10 cellular contexts compared by ENCODE assay signal in the genomic region with DNA sequence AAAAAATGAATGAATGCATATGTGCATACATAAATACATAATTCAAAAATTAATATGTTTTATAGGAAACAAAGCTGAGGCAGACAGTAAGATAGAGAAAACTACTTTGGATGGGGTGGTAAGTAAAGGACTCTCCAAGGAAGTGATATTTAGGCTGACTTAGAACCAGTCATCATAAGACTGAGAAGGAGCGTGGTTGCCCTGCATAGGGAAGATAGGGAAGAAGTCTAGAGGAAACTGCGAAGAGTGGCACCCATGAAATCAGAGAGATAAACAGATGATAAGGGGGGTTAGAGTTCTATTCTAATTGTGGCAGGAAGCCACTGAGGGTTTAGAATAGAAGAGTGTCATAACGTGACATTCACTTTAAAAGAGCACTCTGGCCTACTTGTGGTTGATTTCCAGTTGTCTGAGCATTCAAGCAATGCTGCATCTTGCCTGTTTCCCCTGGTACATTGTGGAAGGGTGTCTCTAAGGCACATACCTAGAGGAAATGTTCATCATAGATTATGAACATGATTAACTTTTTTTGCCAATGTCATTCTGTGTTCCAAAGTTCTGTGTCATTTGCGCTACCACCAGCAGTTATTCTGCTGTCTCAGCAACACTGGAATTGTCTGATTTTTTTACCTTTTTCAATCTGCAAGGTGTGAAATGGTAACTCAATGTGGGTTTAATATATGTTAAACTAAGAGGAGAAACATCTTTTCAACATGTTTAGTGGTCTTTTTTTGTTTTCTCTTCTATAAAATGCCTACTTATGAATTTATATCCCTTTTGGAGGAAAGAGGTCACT. TPM values are rescaled to one million over a fixed set of nuclear protein-coding genes. Genes with fewer than 3 reads are reported as not detected.
DNase-seq lines count a peak whose midpoint lies in the region; ATAC-seq and TF ChIP-seq lines count a peak whose summit lies in the region.
"Had no signal": no experiment of that assay in that cellular context is flagged by ENCODE, and none has a peak within 500 bp of the region (broad histone marks: within the 10 kb centered on the region; RNA-seq: fewer than 3 reads in every experiment).

No MANE protein-coding gene starts in this region.

- ATAC-seq in HG02840 (IDR thresholded peaks at IDR 0.05; ENCODE audit: low FRiP score, unreplicated experiment), result no peak
- ATAC-seq: left cardiac atrium had no signal

- peak; percentile 13 for DNase-seq in activated gamma-delta T cell treated with Interleukin-2 at 50 U/mL for 16 hours
- no peak for DNase-seq in activated gamma-delta T cell (lab: John Stamatoyannopoulos, UW)
- DNase-seq in RPMI7951 (ENCODE audit: low read depth), result peak; percentile 64
- no peak for DNase-seq in hepatocyte (ENCODE audit: low spot score)
- DNase-seq in GM13976 (ENCODE audit: low spot score), result no peak
- no peak for DNase-seq in NCI-H2107 treated with DMSO at 0.1 percent for 48 hours (lab: John Stamatoyannopoulos, UW; ENCODE audit: unreplicated experiment)
- DNase-seq: left cardiac atrium, stomach had no signal

- H3K4me3 Mint-ChIP-seq in stimulated activated naive CD8-positive, alpha-beta T cell treated with anti-CD3 and anti-CD28 coated beads, Interleukin-15, Interleukin-2, amounts not matched to agents 100 ng/mL and 50 ng/mL, for 24 hours, result no peak overlapping the region

- peaks cover 14% of the 10 kb centered on the region for H3K4me1 Mint-ChIP-seq in stimulated activated naive CD8-positive, alpha-beta T cell treated with anti-CD3 and anti-CD28 coated beads, Interleukin-15, Interleukin-2, amounts not matched to agents 100 ng/mL and 50 ng/mL, for 24 hours (ENCODE audit: low read depth)

- H3K36me3 Mint-ChIP-seq in stimulated activated naive CD8-positive, alpha-beta T cell treated with anti-CD3 and anti-CD28 coated beads, Interleukin-15, Interleukin-2, amounts not matched to agents 100 ng/mL and 50 ng/mL, for 24 hours (ENCODE audit: low read depth), result no peaks in the 10 kb centered on the region

- no peaks in the 10 kb centered on the region for H3K27me3 ChIP-seq in hepatocyte
- H3K27me3 ChIP-seq: stomach had no signal

- peaks cover 38% of the 10 kb centered on the region for H3K79me2 ChIP-seq in hepatocyte

- H3K9me3 Mint-ChIP-seq in stimulated activated naive CD8-positive, alpha-beta T cell treated with anti-CD3 and anti-CD28 coated beads, Interleukin-15, Interleukin-2, amounts not matched to agents 100 ng/mL and 50 ng/mL, for 24 hours, result no peaks in the 10 kb centered on the region

- in situ Hi-C loops in GM13976 (cut with MboI; ENCODE audit: low sequenced_read_pairs, unreplicated experiment), result no loop called here

- no peaks in the 10 kb centered on the region for H3K27me3 Mint-ChIP-seq in stimulated activated naive CD8-positive, alpha-beta T cell treated with anti-CD3 and anti-CD28 coated beads, Interleukin-15, Interleukin-2, amounts not matched to agents 100 ng/mL and 50 ng/mL, for 24 hours

- H4K20me1 ChIP-seq in hepatocyte (ENCODE audit: insufficient read depth, poor library complexity, severe bottlenecking), result no peaks in the 10 kb centered on the region

- H3K4me3 ChIP-seq in hepatocyte, result no peak overlapping the region

- H3K9me2 ChIP-seq in hepatocyte (replicated peaks; ENCODE audit: insufficient read depth), result no peaks in the 10 kb centered on the region

- WGBS in hepatocyte (ENCODE audit: low lambda C conversion rate, missing lambda C conversion rate), result 80% methylated on average over 4 of the region's 4 CpGs

- H2AFZ ChIP-seq in hepatocyte, result no peak overlapping the region

- peaks cover 9% of the 10 kb centered on the region for H3K4me1 ChIP-seq in hepatocyte (ENCODE audit: insufficient read depth)

- peak overlapping the region; percentile 3 for H3K27ac ChIP-seq in hepatocyte

- peak overlapping the region; percentile 42 for H3K27ac Mint-ChIP-seq in stimulated activated naive CD8-positive, alpha-beta T cell treated with anti-CD3 and anti-CD28 coated beads, Interleukin-15, Interleukin-2, amounts not matched to agents 100 ng/mL and 50 ng/mL, for 24 hours

- peak overlapping the region; percentile 64 for H3K4me2 ChIP-seq in hepatocyte

- TF ChIP-seq CTCF in hepatocyte (IDR thresholded peaks at IDR 0.05; ENCODE audit: poor library complexity) (no peak), GM13976 (IDR thresholded peaks at IDR 0.05; ENCODE audit: borderline replicate concordance, control extremely low read depth, extremely low read depth, insufficient read depth, missing control alignments) (no peak)

- no peaks in the 10 kb centered on the region for H3K36me3 ChIP-seq in hepatocyte (replicated peaks; ENCODE audit: insufficient read depth, low read depth)
- H3K36me3 ChIP-seq: stomach had no signal

- H3K9me3 ChIP-seq in hepatocyte (ENCODE audit: low read depth), result no peaks in the 10 kb centered on the region
- H3K9me3 ChIP-seq: stomach had no signal

RNA-seq across cellular contexts. Expression of a gene that starts 49.4 kb away (rescaled TPM):
- total RNA-seq in RPMI7951 (2014; rRNA removed; shearing (Covaris generic)), result 16.3 and 26.0 TPM in 2 replicates
- 24.4 and 32.5 TPM in 2 replicates for total RNA-seq in hepatocyte
- 9.3 and 18.9 TPM in 2 replicates for polyA plus RNA-seq in hepatocyte

Comparison
In these comparisons a context has a peak if more than half of its experiments do, and no peak if none do; other contexts are left out.
1. DNase-seq: peak in activated gamma-delta T cell treated with Interleukin-2 at 50 U/mL for 16 hours (single experiment) and RPMI7951 (single experiment); none in activated gamma-delta T cell (single experiment), hepatocyte (single experiment), GM13976 (single experiment) and NCI-H2107 treated with DMSO at 0.1 percent for 48 hours (single experiment).